In the genomic region with DNA sequence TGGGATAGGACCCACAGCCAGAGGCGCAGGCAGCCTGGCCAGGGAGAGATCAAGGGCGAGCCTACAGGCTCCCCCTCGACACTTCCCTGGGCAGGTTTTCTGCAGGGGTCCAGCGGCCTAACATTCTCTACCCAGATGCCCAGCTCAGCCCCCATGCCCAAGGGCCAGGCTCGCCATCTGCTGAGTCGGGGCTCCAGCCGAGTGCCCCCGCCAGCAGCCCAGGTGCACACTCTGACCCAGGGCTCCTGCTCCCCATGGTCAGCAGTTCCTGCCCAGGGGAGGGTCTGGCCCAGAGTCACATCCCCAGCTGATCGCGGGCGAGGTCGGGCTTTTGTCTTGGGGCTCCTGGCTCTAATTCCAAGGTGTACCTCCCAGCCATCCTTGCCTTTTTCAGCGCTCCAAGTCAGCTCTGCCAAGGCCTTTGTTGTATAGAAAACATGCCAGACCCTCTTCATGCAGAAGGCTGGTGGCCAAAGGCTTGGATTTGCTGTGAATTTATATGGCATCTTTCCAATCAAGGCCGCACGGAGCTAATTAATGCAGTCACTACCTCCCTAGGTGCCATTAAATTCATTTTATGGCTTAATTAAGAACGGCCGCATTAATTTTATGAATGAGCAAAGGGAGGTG, we compare ENCODE assay signal across 27 cellular contexts.
"Had no signal": no experiment of that assay in that cellular context is flagged by ENCODE, and none has a peak within 500 bp of the region (broad histone marks: within the 10 kb centered on the region; RNA-seq: fewer than 3 reads in every experiment).

No MANE protein-coding gene starts in this region.

- ATAC-seq: left colon; left lung; natural killer cell; stimulated activated memory B cell treated with anti-CD40 and anti-IgM and Interleukin-4, amounts not matched to agents 10 μg/mL and 1 μg/mL and 100 μg/mL, for 72 hours; stimulated activated naive CD8-positive, alpha-beta T cell treated with anti-CD3 and anti-CD28 coated beads, Interleukin-15, amount 100 ng/mL, for 72 hours had no signal

- H3K36me3 Mint-ChIP-seq: immature natural killer cell, mesothelial cell of epicardium, natural killer cell, neural progenitor cell, type B pancreatic cell had no signal

- H3K4me3 ChIP-seq: left lung, lung, neural progenitor cell, ovary, right atrium auricular region, right lobe of liver, smooth muscle cell, tibial nerve, uterus had no signal

- H3K27me3 Mint-ChIP-seq: naive B cell; stimulated activated memory B cell treated with anti-CD40 and anti-IgM and Interleukin-4, amounts not matched to agents 10 μg/mL and 1 μg/mL and 100 μg/mL, for 72 hours had no signal

- H3K4me3 Mint-ChIP-seq: immature natural killer cell; mesothelial cell of epicardium; natural killer cell; nephron progenitor cell; neural progenitor cell; stimulated activated memory B cell treated with anti-CD40 and anti-IgM and Interleukin-4, amounts not matched to agents 10 μg/mL and 1 μg/mL and 100 μg/mL, for 72 hours; stimulated activated naive CD8-positive, alpha-beta T cell treated with anti-CD3 and anti-CD28 coated beads, Interleukin-15, amount 100 ng/mL, for 72 hours; type B pancreatic cell had no signal

- H3K27ac Mint-ChIP-seq: immature natural killer cell; mesothelial cell of epicardium; natural killer cell; nephron progenitor cell; neural progenitor cell; progenitor cell of endocrine pancreas; stimulated activated naive CD8-positive, alpha-beta T cell treated with anti-CD3 and anti-CD28 coated beads, Interleukin-15, amount 100 ng/mL, for 72 hours; type B pancreatic cell had no signal

- DNase-seq: hypothalamus; immature natural killer cell; kidney; left colon; left lung; mesendoderm; naive B cell; natural killer cell; nephron progenitor cell; ovary; right lobe of liver; stimulated activated CD4-positive, alpha-beta T cell treated with anti-CD3 and anti-CD28 coated beads, Interleukin-1b, Interleukin-23, amount 100 ng/mL, for 48 hours; stimulated activated CD4-positive, alpha-beta T cell treated with anti-CD3 and anti-CD28 coated beads, Interleukin-2, amount 100 ng/mL, for 48 hours; stimulated activated CD4-positive, alpha-beta T cell treated with anti-CD3 and anti-CD28 coated beads, Interleukin-4, amount 100 ng/mL, for 4 hours; stimulated activated CD8-positive, alpha-beta memory T cell treated with anti-CD3 and anti-CD28 coated beads, Interleukin-4, amount 100 ng/mL, for 48 hours; stimulated activated naive CD4-positive, alpha-beta T cell treated with Interleukin-2 at 50 U/mL for 16 hours; stimulated activated naive CD8-positive, alpha-beta T cell treated with anti-CD3 and anti-CD28 coated beads, Interleukin-15, amount 100 ng/mL, for 72 hours; uterus had no signal

- H3K4me1 Mint-ChIP-seq: immature natural killer cell, mesothelial cell of epicardium, natural killer cell had no signal

- H3K27ac ChIP-seq: left lung, neural progenitor cell, ovary, right atrium auricular region, right lobe of liver, tibial nerve, uterus had no signal

- H3K9me3 Mint-ChIP-seq: mesothelial cell of epicardium; naive B cell; natural killer cell; nephron progenitor cell; neural progenitor cell; stimulated activated memory B cell treated with anti-CD40 and anti-IgM and Interleukin-4, amounts not matched to agents 10 μg/mL and 1 μg/mL and 100 μg/mL, for 72 hours; stimulated activated naive CD8-positive, alpha-beta T cell treated with anti-CD3 and anti-CD28 coated beads, Interleukin-15, amount 100 ng/mL, for 72 hours had no signal
